Comparison of ENCODE assay signal across 8 cellular contexts in genomic region chr1:85275701-85276289, GRCh38. TPM values are rescaled to one million over a fixed set of nuclear protein-coding genes. Genes with fewer than 3 reads are reported as not detected.
DNase-seq lines count a peak whose midpoint lies in the region; TF ChIP-seq lines count a peak whose summit lies in the region.

No MANE protein-coding gene starts in this region.

- no peaks in the 10 kb centered on the region for H3K9me3 ChIP-seq in SJSA1 (replicated peaks)
- H3K9me3 ChIP-seq in effector memory CD4-positive, alpha-beta T cell (ENCODE audit: control insufficient read depth, low read length): no peaks in the 10 kb centered on the region

- H3K36me3 Mint-ChIP-seq in nephron (ENCODE audit: low read depth): peaks cover 26% of the 10 kb centered on the region

- H3K27me3 Mint-ChIP-seq in nephron (ENCODE audit: low read depth): no peaks in the 10 kb centered on the region

- H3K27me3 ChIP-seq in BJ (ENCODE audit: control insufficient read depth, insufficient read depth, low read length): no peaks in the 10 kb centered on the region
- H3K27me3 ChIP-seq in SJSA1 (replicated peaks): no peaks in the 10 kb centered on the region
- no peaks in the 10 kb centered on the region for H3K27me3 ChIP-seq in effector memory CD4-positive, alpha-beta T cell (replicated peaks; ENCODE audit: control insufficient read depth, insufficient read depth, low read length, poor library complexity, severe bottlenecking)

- H3K27ac Mint-ChIP-seq in nephron: peak overlapping the region; percentile 77 to 96 (median 91)

- H3K4me3 ChIP-seq in BJ (ENCODE audit: low read depth, low read length) (peak overlapping the region; percentile 90), SJSA1 (peak overlapping the region; percentile 64)
- peak overlapping the region; percentile 81 for H3K4me3 ChIP-seq in effector memory CD4-positive, alpha-beta T cell (ENCODE audit: insufficient read depth, low read depth, low read length, poor library complexity, severe bottlenecking)

- peak overlapping the region; percentile 82 for H3K27ac ChIP-seq in SJSA1
- H3K27ac ChIP-seq in effector memory CD4-positive, alpha-beta T cell (ENCODE audit: insufficient read depth, low read length, poor library complexity, severe bottlenecking): peak overlapping the region; percentile 95

- peaks cover 41% of the 10 kb centered on the region for H3K4me1 ChIP-seq in SJSA1 (replicated peaks)
- no peaks in the 10 kb centered on the region for H3K4me1 ChIP-seq in effector memory CD4-positive, alpha-beta T cell (ENCODE audit: control insufficient read depth, insufficient read depth, low read length, poor library complexity, severe bottlenecking)

- H3K4me3 Mint-ChIP-seq in nephron: peak overlapping the region; percentile 88 to 94 (median 91)

- peaks cover 29% of the 10 kb centered on the region for H3K4me1 Mint-ChIP-seq in nephron

- DNase-seq in BJ (ENCODE audit: low read depth) (no peak), GM20000 (ENCODE audit: low spot score) (peak; percentile 41), SJSA1 (ENCODE audit: low read depth in 1 of 2, low spot score in 2 of 2) (no peak), NCI-H526 treated with DMSO at 0.1 percent for 48 hours (lab: John Stamatoyannopoulos, UW) (no peak), T1000 (lab: John Stamatoyannopoulos, UW) (no peak), NCI-H128 (lab: John Stamatoyannopoulos, UW; ENCODE audit: unreplicated experiment) (no peak)
- DNase-seq in effector memory CD4-positive, alpha-beta T cell: no peak

- no peaks in the 10 kb centered on the region for H3K9me3 Mint-ChIP-seq in nephron

- TF ChIP-seq CTCF in BJ (IDR thresholded peaks at IDR 0.05; ENCODE audit: insufficient read depth, low read depth, low read length): no peak
- TF ChIP-seq CTCF in GM20000 (IDR thresholded peaks at IDR 0.05; ENCODE audit: extremely low read depth, missing control alignments): no peak
- no peak for TF ChIP-seq CTCF in nephron (IDR thresholded peaks at IDR 0.05; ENCODE audit: unreplicated experiment in 3 of 3)

- no peaks in the 10 kb centered on the region for H3K36me3 ChIP-seq in BJ (ENCODE audit: control insufficient read depth, insufficient read depth, low read length)
- peaks cover 29% of the 10 kb centered on the region for H3K36me3 ChIP-seq in SJSA1
- no peaks in the 10 kb centered on the region for H3K36me3 ChIP-seq in effector memory CD4-positive, alpha-beta T cell (ENCODE audit: control insufficient read depth, insufficient read depth, low read length)

- CTCF ChIA-PET in BJ (lab: Yijun Ruan, JAX): interaction anchor here (1.0 to 10.2 kb wide), 5 partner anchors 9 to 331 kb away, joined by 3 to 74 read pairs (median 5); partner anchors contain the start of gene C1orf52

- POLR2A ChIA-PET in BJ (lab: Charles Lee): interaction anchor here (0.7 to 1.3 kb wide), 4 partner anchors 54 to 305 kb away, joined by 4 read pairs; partner anchors contain the start of gene CCN1

RNA-seq across cellular contexts. Expression of gene BCL10, which starts 0.6 kb away (rescaled TPM):
- polyA plus RNA-seq in BJ (2011; rRNA removed): 7.8 and 11.6 TPM in 2 replicates
- 9.8 and 11.6 TPM in 2 replicates for polyA minus RNA-seq in BJ (2011; rRNA and poly(A)+ RNA removed)
- total RNA-seq in SJSA1 (2014; rRNA removed; shearing (Covaris generic)): 26.8 and 31.9 TPM in 2 replicates

RNA-seq across cellular contexts. Expression of gene C1orf52, which starts 16.3 kb away (rescaled TPM):
- polyA plus RNA-seq in BJ (2011; rRNA removed): 29.6 and 30.5 TPM in 2 replicates
- polyA minus RNA-seq in BJ (2011; rRNA and poly(A)+ RNA removed): 10.1 and 16.6 TPM in 2 replicates
- total RNA-seq in SJSA1 (2014; rRNA removed; shearing (Covaris generic)): 26.5 and 28.3 TPM in 2 replicates
